In the genomic region with DNA sequence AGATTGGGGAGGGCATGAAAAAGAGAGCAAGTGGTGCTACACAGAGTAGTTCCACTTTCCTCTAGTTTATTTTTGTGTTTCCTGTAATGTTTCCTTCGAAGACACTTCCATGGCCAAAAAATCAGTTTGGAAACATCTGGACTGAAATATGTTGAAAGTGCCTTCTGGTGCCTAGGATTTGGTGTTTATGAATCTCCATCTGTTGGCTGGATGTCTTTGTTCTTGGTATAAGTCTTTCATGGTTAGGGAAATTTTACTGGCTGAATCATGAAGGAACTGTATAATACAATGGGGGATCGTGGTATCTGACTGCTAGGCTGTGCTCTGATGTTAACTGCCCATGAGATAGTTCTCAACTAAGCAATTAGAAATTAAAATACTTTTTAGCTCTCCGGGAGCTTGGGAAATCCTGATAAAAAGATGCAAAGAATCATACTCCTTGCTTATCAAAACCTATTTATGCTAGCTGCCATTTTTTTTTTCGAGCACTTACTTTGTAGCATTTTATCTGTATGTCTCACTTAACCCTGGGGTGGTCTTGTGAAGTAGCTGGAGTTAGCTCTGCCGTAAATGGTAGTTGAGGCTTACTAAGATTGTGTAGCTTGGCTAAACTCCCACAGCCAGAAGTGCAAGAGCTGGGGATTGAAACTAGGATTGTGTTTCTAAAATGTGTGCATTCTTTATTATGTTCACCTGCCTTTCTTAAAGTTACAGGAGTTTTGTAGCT, we compare ENCODE assay signal across 10 cellular contexts. TPM values are rescaled to one million over a fixed set of nuclear protein-coding genes. Genes with fewer than 3 reads are reported as not detected.
DNase-seq lines count a peak whose midpoint lies in the region; ATAC-seq, FAIRE-seq and TF ChIP-seq lines count a peak whose summit lies in the region.
"Had no signal": no experiment of that assay in that cellular context is flagged by ENCODE, and none has a peak within 500 bp of the region (broad histone marks: within the 10 kb centered on the region; RNA-seq: fewer than 3 reads in every experiment).

No MANE protein-coding gene starts in this region.

- peak overlapping the region; percentile 17 for H3K27ac ChIP-seq in A673 (ENCODE audit: low read depth, low read length, poor library complexity, severe bottlenecking)

- in situ Hi-C loops in GM13977 (cut with MboI; ENCODE audit: low pct_unique_long_range_greater_than_20kb, low sequenced_read_pairs, unreplicated experiment) = loop anchor here (10.0 kb wide), 1 partner anchor 68 kb away; no protein-coding TSS in a partner anchor

- H3K4me1 Mint-ChIP-seq in activated naive CD8-positive, alpha-beta T cell (ENCODE audit: low read depth) = peaks cover 86% of the 10 kb centered on the region

- no peaks in the 10 kb centered on the region for H3K36me3 Mint-ChIP-seq in activated naive CD8-positive, alpha-beta T cell

- H3K27me3 Mint-ChIP-seq in activated naive CD8-positive, alpha-beta T cell = no peaks in the 10 kb centered on the region

- DNase-seq in A673 (ENCODE audit: low spot score) (no peak), GM12892 (ENCODE audit: insufficient read length) (no peak), iris pigment epithelial cell (ENCODE audit: low read depth) (peak; percentile 73), RKO (ENCODE audit: low spot score) (no peak), DMS53 (lab: John Stamatoyannopoulos, UW) (no peak), GM13977 (ENCODE audit: low spot score) (no peak)
- DNase-seq: amygdala had no signal

- CTCF ChIA-PET in A673 (lab: Charles Lee) = interaction anchor here (0.7 to 1.5 kb wide), 2 partner anchors 10 to 12 kb away, joined by 3 to 4 read pairs; no protein-coding TSS in a partner anchor

- H3K4me1 ChIP-seq in A673 (ENCODE audit: insufficient read depth, low read length, poor library complexity, severe bottlenecking) = peaks cover 41% of the 10 kb centered on the region

- H3K4me3 Mint-ChIP-seq in activated naive CD8-positive, alpha-beta T cell = peak overlapping the region; percentile 51
- H3K4me3 Mint-ChIP-seq: T-helper 1 cell treated with Interleukin-12 subunit alpha and Interleukin-12 subunit beta and Interleukin-4 antibody, amounts not matched to agents 30 μg/mL and 1 μg/mL, for 36 hours had no signal

- no peaks in the 10 kb centered on the region for H3K9me3 ChIP-seq in A673 (ENCODE audit: low read depth, low read length, poor library complexity, severe bottlenecking)

- intact Hi-C loops in A673 (cut with micrococcal nuclease; ENCODE audit: unreplicated experiment) = no loop called here

- peak overlapping the region; percentile 79 for H3K27ac Mint-ChIP-seq in activated naive CD8-positive, alpha-beta T cell
- H3K27ac Mint-ChIP-seq: T-helper 1 cell treated with Interleukin-12 subunit alpha and Interleukin-12 subunit beta and Interleukin-4 antibody, amounts not matched to agents 30 μg/mL and 1 μg/mL, for 36 hours had no signal

- no TSS peak for BruUV-seq in A673 (replicated peaks; lab: Mats Ljungman, UMichigan)

- no peak overlapping the region for H3K4me3 ChIP-seq in A673 (ENCODE audit: low read depth, low read length, poor library complexity, severe bottlenecking)

- no peaks in the 10 kb centered on the region for H3K36me3 ChIP-seq in A673 (ENCODE audit: insufficient read depth, low read length, poor library complexity, severe bottlenecking)

- no peak for TF ChIP-seq POLR2A in GM12892 (IDR thresholded peaks at IDR 0.05; ENCODE audit: low read depth, low read length)

- FAIRE-seq in GM12892 (lab: Jason Lieb, UNC) = peak; percentile 88

- no peak for TF ChIP-seq CTCF in A673 (conservative IDR thresholded peaks at IDR 0.05; ENCODE audit: low read depth, low read length)
- no peak for TF ChIP-seq CTCF in GM13977 (IDR thresholded peaks at IDR 0.05; ENCODE audit: extremely low read depth, insufficient read depth, missing control alignments)

- POLR2A ChIA-PET in A673 (lab: Charles Lee; ENCODE audit: low non-redundant PET) = no interaction called here

- H3K27me3 ChIP-seq in A673 (replicated peaks; ENCODE audit: insufficient read depth, low read depth, low read length, poor library complexity) = no peaks in the 10 kb centered on the region

- H3K9me3 Mint-ChIP-seq in activated naive CD8-positive, alpha-beta T cell (ENCODE audit: low read depth) = no peaks in the 10 kb centered on the region
- H3K9me3 Mint-ChIP-seq: T-helper 1 cell treated with Interleukin-12 subunit alpha and Interleukin-12 subunit beta and Interleukin-4 antibody, amounts not matched to agents 30 μg/mL and 1 μg/mL, for 36 hours had no signal

- no peak for ATAC-seq in HG02840 (IDR thresholded peaks at IDR 0.05; ENCODE audit: low FRiP score, unreplicated experiment)

RNA-seq across cellular contexts. Expression of a gene that starts 22.0 kb away (rescaled TPM):
- total RNA-seq in A673 (2021) = 53.3 and 54.5 TPM in 2 replicates
- polyA plus RNA-seq in GM12892 (2012; ENCODE audit: missing spikeins) = 49.4 TPM
